Comparison of ENCODE assay signal across 2 cellular contexts in genomic region chr16:88010343-88010970, GRCh38.
TF ChIP-seq lines count a peak whose summit lies in the region.

No MANE protein-coding gene starts in this region.

TF ChIP-seq in GM23338, 12 proteins besides CTCF, POLR2A, EP300 and RAD21:
- TF ChIP-seq CREB1 (CRISPR knock-in tag; IDR thresholded peaks at IDR 0.05; ENCODE audit: low read depth) (no peak), ZNF114 (CRISPR knock-in tag; IDR thresholded peaks at IDR 0.05) (no peak), STAT1 (IDR thresholded peaks at IDR 0.05; ENCODE audit: unreplicated experiment) (no peak), EZH2phosphoT487 (IDR thresholded peaks at IDR 0.05; ENCODE audit: unreplicated experiment) (no peak), POLR2AphosphoS5 (IDR thresholded peaks at IDR 0.05; ENCODE audit: low read depth) (no peak), EZH2 (IDR thresholded peaks at IDR 0.05; ENCODE audit: low read depth, unreplicated experiment) (no peak), ZNF462 (CRISPR knock-in tag; IDR thresholded peaks at IDR 0.05) (no peak), ZNF331 (CRISPR knock-in tag; IDR thresholded peaks at IDR 0.05; ENCODE audit: low read depth) (no peak), REST (IDR thresholded peaks at IDR 0.05; ENCODE audit: unreplicated experiment) (no peak), JUNB (IDR thresholded peaks at IDR 0.05; ENCODE audit: unreplicated experiment) (no peak), NANOG (IDR thresholded peaks at IDR 0.05; ENCODE audit: borderline replicate concordance) (no peak)
- TF ChIP-seq, protein P1, sequence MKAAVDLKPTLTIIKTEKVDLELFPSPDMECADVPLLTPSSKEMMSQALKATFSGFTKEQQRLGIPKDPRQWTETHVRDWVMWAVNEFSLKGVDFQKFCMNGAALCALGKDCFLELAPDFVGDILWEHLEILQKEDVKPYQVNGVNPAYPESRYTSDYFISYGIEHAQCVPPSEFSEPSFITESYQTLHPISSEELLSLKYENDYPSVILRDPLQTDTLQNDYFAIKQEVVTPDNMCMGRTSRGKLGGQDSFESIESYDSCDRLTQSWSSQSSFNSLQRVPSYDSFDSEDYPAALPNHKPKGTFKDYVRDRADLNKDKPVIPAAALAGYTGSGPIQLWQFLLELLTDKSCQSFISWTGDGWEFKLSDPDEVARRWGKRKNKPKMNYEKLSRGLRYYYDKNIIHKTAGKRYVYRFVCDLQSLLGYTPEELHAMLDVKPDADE (IDR thresholded peaks at IDR 0.05), result no peak

TF ChIP-seq in IMR-90, 13 proteins besides CTCF, POLR2A, EP300 and RAD21:
- TF ChIP-seq MXI1 (IDR thresholded peaks at IDR 0.05; ENCODE audit: borderline replicate concordance, low read depth, low read length) (no peak), RCOR1 (IDR thresholded peaks at IDR 0.05; ENCODE audit: insufficient replicate concordance, low read length) (no peak)
